In the genomic region with DNA sequence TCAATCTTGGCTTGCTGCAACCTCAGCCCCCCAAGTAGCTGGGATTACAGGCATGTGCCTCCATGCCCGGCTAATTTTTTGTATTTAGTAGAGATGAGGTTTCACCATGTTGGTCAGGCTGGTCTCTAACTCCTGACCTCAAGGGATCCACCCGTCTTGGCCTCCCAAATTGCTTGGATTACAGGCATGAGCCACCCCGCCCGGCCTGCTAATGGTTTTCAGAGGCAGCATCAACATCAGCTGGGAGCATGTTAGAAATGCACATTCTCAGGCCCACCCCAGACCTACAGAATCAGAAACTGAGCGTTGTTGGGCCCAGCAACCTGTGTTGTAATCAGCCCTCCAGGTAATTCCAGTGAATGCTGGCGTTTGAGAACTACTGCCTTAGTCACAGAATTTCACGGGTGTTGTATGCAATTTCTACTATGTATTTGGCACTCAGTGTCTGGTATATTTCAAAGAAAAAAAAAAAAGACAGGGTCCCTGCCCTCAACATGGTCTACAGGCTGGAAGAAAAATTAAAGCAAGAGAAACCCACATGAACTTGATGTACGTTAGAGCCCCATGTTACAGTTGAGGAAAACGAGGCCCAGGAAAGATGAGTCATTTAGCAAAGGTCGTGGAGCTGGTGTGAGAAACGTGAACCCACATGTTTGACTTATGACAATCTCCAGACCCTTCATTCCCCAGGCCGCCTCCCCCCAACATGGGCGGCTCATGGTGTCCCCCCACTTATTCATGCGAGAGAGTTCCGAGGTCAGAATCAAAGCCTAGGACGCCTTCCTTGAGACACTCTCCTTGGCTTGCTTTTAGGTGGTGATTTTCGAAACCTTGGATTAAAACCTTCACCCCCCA, we compare ENCODE assay signal across 16 cellular contexts. TPM values are rescaled to one million over a fixed set of nuclear protein-coding genes. Genes with fewer than 3 reads are reported as not detected.
"Had no signal": no experiment of that assay in that cellular context is flagged by ENCODE, and none has a peak within 500 bp of the region (broad histone marks: within the 10 kb centered on the region; RNA-seq: fewer than 3 reads in every experiment).

No MANE protein-coding gene starts in this region.

- DNase-seq: activated CD4-positive, alpha-beta T cell treated with anti-CD3 and anti-CD28 coated beads for 48 hours; activated CD4-positive, CD25-positive, alpha-beta regulatory T cell; activated CD8-positive, alpha-beta T cell treated with anti-CD3 and anti-CD28 coated beads for 36 hours; activated naive CD4-positive, alpha-beta T cell treated with anti-CD3 and anti-CD28 coated beads for 36 hours; activated T-cell treated with anti-CD3 and anti-CD28 coated beads, Interleukin-2, amount 50 U/mL, for 4 hours; anterior cingulate cortex; effector CD8-positive, alpha-beta T cell; foreskin keratinocyte; hippocampal formation; lower lobe of right lung; retina; stimulated activated naive CD4-positive, alpha-beta T cell treated with Interleukin-2 at 50 U/mL for 16 hours had no signal

- H3K27ac ChIP-seq: epithelial cell of prostate, foreskin keratinocyte, lower lobe of right lung, suprapubic skin had no signal

- H3K9me3 ChIP-seq: lower lobe of right lung, suprapubic skin had no signal

- ATAC-seq: activated CD8-positive, alpha-beta T cell treated with anti-CD3 and anti-CD28 coated beads for 36 hours; activated T-cell treated with anti-CD3 and anti-CD28 coated beads, Interleukin-2, amount 50 U/mL, for 4 hours; foreskin keratinocyte; lower lobe of right lung; natural killer cell treated with Interleukin-12 subunit alpha and Interleukin-12 subunit beta and Interleukin-15 and Interleukin-18, amount 100 ng/mL, for 72 hours had no signal

- FAIRE-seq: bronchial epithelial cell had no signal

- H3K4me3 ChIP-seq: lower lobe of right lung, suprapubic skin had no signal

- H3K36me3 ChIP-seq: lower lobe of right lung, suprapubic skin had no signal

- H3K27me3 ChIP-seq: foreskin keratinocyte, suprapubic skin had no signal

RNA-seq across cellular contexts. Expression of a gene that starts 35.3 kb away (rescaled TPM):
- total RNA-seq: natural killer cell treated with Interleukin-12 subunit alpha and Interleukin-12 subunit beta and Interleukin-15 and Interleukin-18, amount 100 ng/mL, for 72 hours had no signal
